ENCODE assay signal across 8 cellular contexts in the genomic region with DNA sequence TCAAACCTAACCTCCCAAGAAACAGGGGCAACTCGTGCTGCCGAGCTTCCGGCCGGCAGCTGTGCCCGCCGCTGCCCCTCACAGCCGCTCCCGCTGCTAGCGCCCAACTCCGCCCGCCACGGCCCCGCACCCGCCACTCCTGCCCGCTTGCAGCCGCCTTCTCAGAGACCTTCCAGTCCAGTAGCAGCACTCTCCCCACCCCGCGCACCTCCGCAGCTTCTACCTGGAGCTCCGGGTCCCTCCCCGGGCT. TPM values are rescaled to one million over a fixed set of nuclear protein-coding genes. Genes with fewer than 3 reads are reported as not detected.
A peak's percentile ranks its signal among the peaks of the same experiment; 100 is the strongest.
DNase-seq lines count a peak whose midpoint lies in the region; ATAC-seq, FAIRE-seq and TF ChIP-seq lines count a peak whose summit lies in the region.

No MANE protein-coding gene starts in this region.

- H3K4me3 ChIP-seq in adipocyte (ENCODE audit: low read length) (peak overlapping the region; percentile 95), keratinocyte (ENCODE audit: control insufficient read depth in 2 of 3, extremely low read depth in 1 of 3, insufficient read depth in 2 of 3, low read depth in 1 of 3, low read length in 3 of 3) (peak overlapping the region; percentile 84 to 92 (median 86)), testis (peak overlapping the region; percentile 72 to 94)

- H3K27ac ChIP-seq in C4-2B (peak overlapping the region; percentile 79), keratinocyte (ENCODE audit: control insufficient read depth, insufficient read depth, low read length) (peak overlapping the region; percentile 84), testis (peak overlapping the region; percentile 86)

- dilution Hi-C loops in keratinocyte (cut with MboI; ENCODE audit: extremely low pct_ligation_motif_present, low sequenced_read_pairs): no loop called here

- FAIRE-seq in keratinocyte (lab: Jason Lieb, UNC): no peak

- H3K36me3 ChIP-seq in adipocyte (ENCODE audit: control insufficient read depth, insufficient read depth, low read length, severe bottlenecking): no peaks in the 10 kb centered on the region
- H3K36me3 ChIP-seq in keratinocyte (ENCODE audit: control insufficient read depth in 2 of 2, extremely low read depth in 1 of 2, insufficient read depth in 2 of 2, low read length in 2 of 2): no peaks in the 10 kb centered on the region
- no peaks in the 10 kb centered on the region for H3K36me3 ChIP-seq in testis (ENCODE audit: low read depth, missing control alignments)

- TF ChIP-seq POLR2A in testis (IDR thresholded peaks at IDR 0.05): no peak

- no peaks in the 10 kb centered on the region for H4K20me1 ChIP-seq in keratinocyte (ENCODE audit: control insufficient read depth, extremely low read depth, insufficient read depth, low read length)

- H3K9me3 ChIP-seq in adipocyte (ENCODE audit: control insufficient read depth, low read length) (no peaks in the 10 kb centered on the region), keratinocyte (ENCODE audit: control insufficient read depth, low read depth, low read length) (no peaks in the 10 kb centered on the region), testis (no peaks in the 10 kb centered on the region)

- no peaks in the 10 kb centered on the region for H3K9me1 ChIP-seq in keratinocyte (ENCODE audit: control insufficient read depth, extremely low read depth, insufficient read depth, low read length)

- whole genome bisulfite sequencing in testis, 2 donors: 0% methylated on average over 14 of the region's 21 CpGs; no CpG with 5 or more reads in 1 of the 2 donors

- intact Hi-C loops in testis (cut with DNase I; ENCODE audit: low total_unique reads): no loop called here

- H2AFZ ChIP-seq in keratinocyte (ENCODE audit: control insufficient read depth, low read length): peak overlapping the region; percentile 95

- H3K4me2 ChIP-seq in keratinocyte (ENCODE audit: control insufficient read depth, extremely low read depth, insufficient read depth, low read depth, low read length): peak overlapping the region; percentile 96

- ATAC-seq in GM19324 (IDR thresholded peaks at IDR 0.05; ENCODE audit: low FRiP score, unreplicated experiment) (peak; percentile 38), HG03469 (IDR thresholded peaks at IDR 0.05; ENCODE audit: unreplicated experiment) (peak; percentile 21), HG02840 (IDR thresholded peaks at IDR 0.05; ENCODE audit: low FRiP score, unreplicated experiment) (no peak)

- peak overlapping the region; percentile 77 for H3K9ac ChIP-seq in adipocyte (ENCODE audit: low read length)
- peak overlapping the region; percentile 85 for H3K9ac ChIP-seq in keratinocyte (ENCODE audit: control insufficient read depth, extremely low read depth, insufficient read depth, low read length)

- DNase-seq in adipocyte (ENCODE audit: low read depth) (peak; percentile 63), keratinocyte (ENCODE audit: low read depth, low spot score) (no peak), testis (no peak), amygdala (lab: John Stamatoyannopoulos, UW) (no peak)

- no peaks in the 10 kb centered on the region for H3K79me2 ChIP-seq in keratinocyte (ENCODE audit: control insufficient read depth, insufficient read depth, low read length)

- H3K4me1 ChIP-seq in adipocyte (ENCODE audit: control insufficient read depth, insufficient read depth, low read length) (peaks cover 10% of the 10 kb centered on the region), keratinocyte (ENCODE audit: control insufficient read depth, extremely low read depth, insufficient read depth, low read length) (peaks cover 6% of the 10 kb centered on the region), testis (peaks cover 3% of the 10 kb centered on the region)

- no peaks in the 10 kb centered on the region for H3K27me3 ChIP-seq in adipocyte (replicated peaks; ENCODE audit: control insufficient read depth, insufficient read depth, low read length)
- H3K27me3 ChIP-seq in keratinocyte (ENCODE audit: control insufficient read depth, extremely low read depth, insufficient read depth, low read length): no peaks in the 10 kb centered on the region
- no peaks in the 10 kb centered on the region for H3K27me3 ChIP-seq in testis

- TF ChIP-seq CTCF in C4-2B (conservative IDR thresholded peaks at IDR 0.05): no peak
- TF ChIP-seq CTCF in keratinocyte (optimal IDR thresholded peaks at IDR 0.05 in 1 of 3, IDR thresholded peaks at IDR 0.05 in 1 of 3, conservative IDR thresholded peaks at IDR 0.05 in 1 of 3; ENCODE audit: extremely low read depth in 1 of 3, insufficient read depth in 2 of 3, low read length in 3 of 3): no peak
- TF ChIP-seq CTCF in testis (IDR thresholded peaks at IDR 0.05): peak in 1 of 3 experiments; percentile 17

RNA-seq across cellular contexts. Expression of a gene that starts 0.7 kb away (rescaled TPM):
- polyA plus RNA-seq in keratinocyte (0.31 to 0.75 TPM (median 0.48 TPM) in 3 replicates), testis (ENCODE audit: insufficient read depth, low read depth, low replicate concordance) (2.1 TPM)
- 1.1 TPM for polyA plus RNA-seq in keratinocyte (2011; ENCODE audit: low read depth)
- polyA plus RNA-seq in keratinocyte (2011; cell fraction: cytosol; rRNA removed): 0.46 and 0.51 TPM in 2 replicates
- polyA plus RNA-seq in keratinocyte (2011; cell fraction: nucleus; rRNA removed): 0.35 and 0.61 TPM in 2 replicates
- polyA plus RNA-seq in keratinocyte (2012; ENCODE audit: low replicate concordance): 0.49 and 0.71 TPM in 2 replicates
- polyA minus RNA-seq in keratinocyte: 0.35 to 0.66 TPM in 2 of 3 replicates, not detected in the other
- polyA minus RNA-seq in keratinocyte (2011; cell fraction: cytosol; rRNA and poly(A)+ RNA removed): not detected
- 0.85 TPM in 1 of 2 replicates, not detected in the other for polyA minus RNA-seq in keratinocyte (2011; cell fraction: nucleus; rRNA and poly(A)+ RNA removed)
- total RNA-seq in testis: 1 to 10 TPM; 1.7 to 3.1 TPM

RNA-seq across cellular contexts. Expression of a gene that starts 14.0 kb away (rescaled TPM):
- polyA plus RNA-seq in keratinocyte (1.7 to 2.4 TPM (median 1.7 TPM) in 3 replicates), testis (ENCODE audit: insufficient read depth, low read depth, low replicate concordance) (85.6 TPM)
- 5.0 TPM for polyA plus RNA-seq in keratinocyte (2011; ENCODE audit: low read depth)
- polyA plus RNA-seq in keratinocyte (2011; cell fraction: cytosol; rRNA removed): 1.3 and 1.8 TPM in 2 replicates
- polyA plus RNA-seq in keratinocyte (2011; cell fraction: nucleus; rRNA removed): 1.9 and 3.8 TPM in 2 replicates
- 1.7 and 2.2 TPM in 2 replicates for polyA plus RNA-seq in keratinocyte (2012; ENCODE audit: low replicate concordance)
- polyA minus RNA-seq in keratinocyte: 0.23 to 3.6 TPM (median 1.4 TPM) in 3 replicates
- polyA minus RNA-seq in keratinocyte (2011; cell fraction: cytosol; rRNA and poly(A)+ RNA removed): not detected
- polyA minus RNA-seq in keratinocyte (2011; cell fraction: nucleus; rRNA and poly(A)+ RNA removed): 2.1 and 6.4 TPM in 2 replicates
- total RNA-seq in testis: 100 to 1,000 TPM in 1 of 2 donors, 10 to 100 TPM in 1; 42.4 to 110 TPM

RNA-seq across cellular contexts. Expression of a gene that starts 14.0 kb away (rescaled TPM):
- polyA plus RNA-seq in keratinocyte (2.1 to 4.9 TPM (median 2.4 TPM) in 3 replicates), testis (ENCODE audit: insufficient read depth, low read depth, low replicate concordance) (23.2 TPM)
- 3.6 TPM for polyA plus RNA-seq in keratinocyte (2011; ENCODE audit: low read depth)
- 1.6 and 4.1 TPM in 2 replicates for polyA plus RNA-seq in keratinocyte (2011; cell fraction: cytosol; rRNA removed)
- 4.3 and 6.0 TPM in 2 replicates for polyA plus RNA-seq in keratinocyte (2011; cell fraction: nucleus; rRNA removed)
- 2.5 and 4.9 TPM in 2 replicates for polyA plus RNA-seq in keratinocyte (2012; ENCODE audit: low replicate concordance)
- 0.40 to 1.2 TPM in 2 of 3 replicates, not detected in the other for polyA minus RNA-seq in keratinocyte
- not detected for polyA minus RNA-seq in keratinocyte (2011; cell fraction: cytosol; rRNA and poly(A)+ RNA removed)
- polyA minus RNA-seq in keratinocyte (2011; cell fraction: nucleus; rRNA and poly(A)+ RNA removed): 1.1 and 1.3 TPM in 2 replicates
- 10 to 100 TPM; 12.8 to 14.1 TPM for total RNA-seq in testis

RNA-seq across cellular contexts. Expression of a gene that starts 40.1 kb away (rescaled TPM):
- 16.4 to 37.7 TPM (median 22.2 TPM) in 3 replicates for polyA plus RNA-seq in keratinocyte
- polyA plus RNA-seq in keratinocyte (2011; ENCODE audit: low read depth): 241 TPM
- 13.6 and 20.1 TPM in 2 replicates for polyA plus RNA-seq in keratinocyte (2011; cell fraction: cytosol; rRNA removed)
- polyA plus RNA-seq in keratinocyte (2011; cell fraction: nucleus; rRNA removed): 20.3 and 38.7 TPM in 2 replicates
- 26.0 and 38.5 TPM in 2 replicates for polyA plus RNA-seq in keratinocyte (2012; ENCODE audit: low replicate concordance)
- polyA minus RNA-seq in keratinocyte: 2.0 to 4.5 TPM (median 3.0 TPM) in 3 replicates
- polyA minus RNA-seq in keratinocyte (2011; cell fraction: cytosol; rRNA and poly(A)+ RNA removed): 4.4 TPM
- 3.9 and 4.3 TPM in 2 replicates for polyA minus RNA-seq in keratinocyte (2011; cell fraction: nucleus; rRNA and poly(A)+ RNA removed)
- total RNA-seq in testis: 10 to 100 TPM; 17.8 to 24.7 TPM
- 12.5 TPM for polyA plus RNA-seq in testis (ENCODE audit: insufficient read depth, low read depth, low replicate concordance)

RNA-seq across cellular contexts. Expression of a gene that starts 40.2 kb away (rescaled TPM):
- polyA plus RNA-seq in keratinocyte (26.5 to 45.2 TPM (median 27.5 TPM) in 3 replicates), testis (ENCODE audit: insufficient read depth, low read depth, low replicate concordance) (17.3 TPM)
- 33.4 TPM for polyA plus RNA-seq in keratinocyte (2011; ENCODE audit: low read depth)
- polyA plus RNA-seq in keratinocyte (2011; cell fraction: cytosol; rRNA removed): 24.7 and 36.8 TPM in 2 replicates
- 16.2 and 18.4 TPM in 2 replicates for polyA plus RNA-seq in keratinocyte (2011; cell fraction: nucleus; rRNA removed)
- polyA plus RNA-seq in keratinocyte (2012; ENCODE audit: low replicate concordance): 24.1 and 33.0 TPM in 2 replicates
- polyA minus RNA-seq in keratinocyte: 14.8 to 17.7 TPM (median 15.3 TPM) in 3 replicates
- polyA minus RNA-seq in keratinocyte (2011; cell fraction: cytosol; rRNA and poly(A)+ RNA removed): 15.7 TPM
- 8.5 and 13.1 TPM in 2 replicates for polyA minus RNA-seq in keratinocyte (2011; cell fraction: nucleus; rRNA and poly(A)+ RNA removed)
- total RNA-seq in testis: 10 to 100 TPM; 19.1 to 26.3 TPM

Comparison
In these comparisons a context has a peak if more than half of its experiments do, and no peak if none do; other contexts are left out.
1. RNA of a gene that starts 14.0 kb away (polyA plus RNA-seq): 85.6 TPM in testis (single experiment); 1.3 to 5.0 TPM in keratinocyte; every median in the first group is over 10 times any median in the second.
2. Peak in every context shown above with its lines, with median percentiles within 50 percentile points of each other: H3K27ac ChIP-seq and H3K4me3 ChIP-seq.